Comparison of ENCODE assay signal across 16 cellular contexts in the genomic region with DNA sequence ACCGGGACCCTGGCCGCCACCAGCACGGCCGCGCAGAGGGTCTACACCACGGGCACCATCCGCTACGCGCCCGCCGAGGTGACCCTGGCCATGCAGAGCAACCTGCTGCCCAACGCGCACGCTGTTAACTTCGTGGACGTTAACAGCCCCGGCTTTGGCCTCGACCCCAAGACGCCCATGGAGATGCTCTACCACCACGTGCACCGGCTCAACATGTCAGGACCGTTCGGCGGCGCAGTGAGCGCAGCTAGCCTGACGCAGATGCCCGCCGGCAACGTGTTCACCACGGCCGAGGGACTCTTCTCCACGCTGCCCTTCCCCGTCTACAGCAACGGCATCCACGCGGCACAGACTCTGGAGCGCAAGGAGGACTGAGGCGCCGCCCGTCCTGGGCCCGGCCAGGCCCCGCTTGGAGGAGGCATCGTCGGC.
"Had no signal": no experiment of that assay in that cellular context is flagged by ENCODE, and none has a peak within 500 bp of the region (broad histone marks: within the 10 kb centered on the region; RNA-seq: fewer than 3 reads in every experiment).

No MANE protein-coding gene starts in this region.

- ATAC-seq: activated CD8-positive, alpha-beta T cell treated with anti-CD3 and anti-CD28 coated beads for 36 hours; body of pancreas; gastrocnemius medialis; natural killer cell had no signal

- H3K36me3 ChIP-seq: colonic mucosa, gastrocnemius medialis, heart left ventricle, neutrophil, pancreas, upper lobe of left lung had no signal

- H3K27me3 ChIP-seq: body of pancreas, colonic mucosa, testis had no signal

- H3K4me3 ChIP-seq: body of pancreas, colonic mucosa had no signal

- H3K27ac Mint-ChIP-seq: activated CD8-positive, alpha-beta T cell treated with anti-CD3 and anti-CD28 coated beads for 36 hours; activated naive CD4-positive, alpha-beta T cell treated with anti-CD3 and anti-CD28 coated beads for 36 hours; activated T-cell treated with anti-CD3 and anti-CD28 coated beads, Interleukin-2, amount 50 U/mL, for 24 hours; natural killer cell had no signal

- FAIRE-seq: kidney, pancreas, TTC549 had no signal

- H3K27ac ChIP-seq: body of pancreas, colonic mucosa, gastrocnemius medialis, heart left ventricle, neutrophil, pancreas, testis, upper lobe of left lung had no signal

- H3K9me3 ChIP-seq: body of pancreas, colonic mucosa, gastrocnemius medialis, heart left ventricle, neutrophil, pancreas, testis, upper lobe of left lung had no signal

- H3K4me3 Mint-ChIP-seq: activated CD8-positive, alpha-beta T cell treated with anti-CD3 and anti-CD28 coated beads for 36 hours; activated naive CD4-positive, alpha-beta T cell treated with anti-CD3 and anti-CD28 coated beads for 36 hours; activated T-cell treated with anti-CD3 and anti-CD28 coated beads, Interleukin-2, amount 50 U/mL, for 24 hours; natural killer cell had no signal

- H3K9me3 Mint-ChIP-seq: activated CD8-positive, alpha-beta T cell treated with anti-CD3 and anti-CD28 coated beads for 36 hours; activated naive CD4-positive, alpha-beta T cell treated with anti-CD3 and anti-CD28 coated beads for 36 hours; activated T-cell treated with anti-CD3 and anti-CD28 coated beads, Interleukin-2, amount 50 U/mL, for 24 hours had no signal

- DNase-seq: activated CD4-positive, alpha-beta T cell treated with anti-CD3 and anti-CD28 coated beads for 4 hours; activated CD8-positive, alpha-beta T cell treated with anti-CD3 and anti-CD28 coated beads for 36 hours; activated naive CD4-positive, alpha-beta T cell treated with anti-CD3 and anti-CD28 coated beads for 36 hours; activated T-cell treated with anti-CD3 and anti-CD28 coated beads, Interleukin-2, amount 50 U/mL, for 24 hours; body of pancreas; caudate nucleus; colonic mucosa; gastrocnemius medialis; heart left ventricle; kidney; natural killer cell; testis had no signal

- H3K4me1 ChIP-seq: body of pancreas, colonic mucosa, gastrocnemius medialis, pancreas, testis had no signal
